ENCODE assay signal across 8 cellular contexts in genomic region chr11:45102810-45103621, GRCh38. TPM values are rescaled to one million over a fixed set of nuclear protein-coding genes. Genes with fewer than 3 reads are reported as not detected.
DNase-seq lines count a peak whose midpoint lies in the region; ATAC-seq and TF ChIP-seq lines count a peak whose summit lies in the region.

No MANE protein-coding gene starts in this region.

- no peak overlapping the region for H2AFZ ChIP-seq in neural cell (ENCODE audit: low read depth, low read length)

- H3K4me3 ChIP-seq in AG10803 (ENCODE audit: low read length) (peak overlapping the region; percentile 37), NT2/D1 (ENCODE audit: insufficient read length, low read depth) (no peak overlapping the region), neural cell (ENCODE audit: low read length) (no peak overlapping the region), tibial artery (no peak overlapping the region)

- peak; percentile 71 for ATAC-seq in GM18520 (IDR thresholded peaks at IDR 0.05; ENCODE audit: unreplicated experiment)
- ATAC-seq in HG03354 (IDR thresholded peaks at IDR 0.05; ENCODE audit: poor library complexity, severe bottlenecking, unreplicated experiment), result peak; percentile 73

- no peaks in the 10 kb centered on the region for H3F3A ChIP-seq in neural cell (ENCODE audit: insufficient read depth, low read length, poor library complexity, severe bottlenecking)

- intact Hi-C loops in tibial artery (cut with DNase I; ENCODE audit: low total_unique reads), result loop anchor here (1.0 kb wide), 1 partner anchor 167 kb away; no protein-coding TSS in a partner anchor

- TF ChIP-seq RAD21 in neural cell (conservative IDR thresholded peaks at IDR 0.05), result peak; percentile 100

- TF ChIP-seq CTCF in AG10803 (conservative IDR thresholded peaks at IDR 0.05; ENCODE audit: low read length), result peak; percentile 96
- peak; percentile 98 for TF ChIP-seq CTCF in neural cell (IDR thresholded peaks at IDR 0.05; ENCODE audit: poor library complexity, severe bottlenecking)
- peak; percentile 93 to 97 for TF ChIP-seq CTCF in tibial artery (IDR thresholded peaks at IDR 0.05)

- H3K27ac ChIP-seq in neural cell (ENCODE audit: low read length), result no peak overlapping the region
- H3K27ac ChIP-seq in tibial artery, result no peak overlapping the region

- no peaks in the 10 kb centered on the region for H3K79me2 ChIP-seq in neural cell (replicated peaks; ENCODE audit: insufficient read depth, low read length)

- H3K9me2 ChIP-seq in neural cell (ENCODE audit: insufficient read depth, low read length), result no peaks in the 10 kb centered on the region

- no peak for TF ChIP-seq POLR2A in erythroblast (IDR thresholded peaks at IDR 0.05; ENCODE audit: low read length)

- H3K27me3 ChIP-seq in NT2/D1 (ENCODE audit: insufficient read depth, insufficient read length) (peaks cover 27% of the 10 kb centered on the region), neural cell (ENCODE audit: insufficient read depth, low read depth, low read length) (no peaks in the 10 kb centered on the region), tibial artery (peaks cover 0 to 14% of the 10 kb centered on the region in 2 donors)

- H3K36me3 ChIP-seq in NT2/D1 (ENCODE audit: insufficient read depth, insufficient read length, low read length) (no peaks in the 10 kb centered on the region), neural cell (ENCODE audit: insufficient read depth, low read length) (no peaks in the 10 kb centered on the region), tibial artery (no peaks in the 10 kb centered on the region)

- TF ChIP-seq EP300 in neural cell (conservative IDR thresholded peaks at IDR 0.05; ENCODE audit: poor library complexity, severe bottlenecking), result no peak

- H3K4me1 ChIP-seq in NT2/D1 (ENCODE audit: insufficient read depth, insufficient read length), result peaks cover 15% of the 10 kb centered on the region
- peaks cover 0 to 19% (median 6%) of the 10 kb centered on the region in 4 donors for H3K4me1 ChIP-seq in tibial artery

- H3K4me2 ChIP-seq in neural cell (ENCODE audit: low read length), result no peak overlapping the region

- no peaks in the 10 kb centered on the region for H4K20me1 ChIP-seq in neural cell (ENCODE audit: insufficient read depth)

- H3K9ac ChIP-seq in NT2/D1 (ENCODE audit: insufficient read length, low read depth), result peak overlapping the region; percentile 27
- H3K9ac ChIP-seq in neural cell (ENCODE audit: low read length), result no peak overlapping the region

- DNase-seq in AG10803 (ENCODE audit: low read depth) (peak; percentile 84), NT2/D1 (ENCODE audit: low read depth, low spot score) (peak; percentile 71), erythroblast (lab: John Stamatoyannopoulos, UW) (peak; percentile 51 to 78), tibial artery (no peak)
- DNase-seq in activated CD8-positive, alpha-beta memory T cell treated with anti-CD3 and anti-CD28 coated beads, Interleukin-2, amount 50 U/mL, for 48 hours, result peak; percentile 80

- H3K9me3 ChIP-seq in NT2/D1 (ENCODE audit: insufficient read depth, low read length) (no peaks in the 10 kb centered on the region), neural cell (ENCODE audit: low read length) (no peaks in the 10 kb centered on the region), tibial artery (no peaks in the 10 kb centered on the region)

TF ChIP-seq in neural cell, 6 proteins besides CTCF, POLR2A, EP300 and RAD21:
- no peak for TF ChIP-seq POLR2AphosphoS5 (IDR thresholded peaks at IDR 0.05)
- TF ChIP-seq MXI1 (conservative IDR thresholded peaks at IDR 0.05; ENCODE audit: poor library complexity, severe bottlenecking), result no peak
- TF ChIP-seq EZH2 (IDR thresholded peaks at IDR 0.05; ENCODE audit: borderline replicate concordance, insufficient read depth, low read length, poor library complexity, severe bottlenecking), result no peak
- no peak for TF ChIP-seq TAF1 (IDR thresholded peaks at IDR 0.05; ENCODE audit: low read depth)
- TF ChIP-seq SMC3 (conservative IDR thresholded peaks at IDR 0.05; ENCODE audit: poor library complexity), result peak; percentile 100

RNA-seq across cellular contexts. Expression of gene PRDM11, which starts 43.4 kb away (rescaled TPM):
- 2.0 and 8.6 TPM in 2 replicates for polyA plus RNA-seq in neural cell
- polyA minus RNA-seq in neural cell, result 9.5 and 11.3 TPM in 2 replicates

Comparison
In these comparisons a context has a peak if more than half of its experiments do, and no peak if none do; other contexts are left out.
1. DNase-seq: peak in AG10803 (single experiment), NT2/D1 (single experiment), activated CD8-positive, alpha-beta memory T cell treated with anti-CD3 and anti-CD28 coated beads, Interleukin-2, amount 50 U/mL, for 48 hours (single experiment) and erythroblast (2 of 2); none in tibial artery (0 of 2).
2. Peak in every context shown above with its lines, with median percentiles within 50 percentile points of each other: CTCF ChIP-seq.